Comparison of ENCODE assay signal across 2 cellular contexts in the genomic region with DNA sequence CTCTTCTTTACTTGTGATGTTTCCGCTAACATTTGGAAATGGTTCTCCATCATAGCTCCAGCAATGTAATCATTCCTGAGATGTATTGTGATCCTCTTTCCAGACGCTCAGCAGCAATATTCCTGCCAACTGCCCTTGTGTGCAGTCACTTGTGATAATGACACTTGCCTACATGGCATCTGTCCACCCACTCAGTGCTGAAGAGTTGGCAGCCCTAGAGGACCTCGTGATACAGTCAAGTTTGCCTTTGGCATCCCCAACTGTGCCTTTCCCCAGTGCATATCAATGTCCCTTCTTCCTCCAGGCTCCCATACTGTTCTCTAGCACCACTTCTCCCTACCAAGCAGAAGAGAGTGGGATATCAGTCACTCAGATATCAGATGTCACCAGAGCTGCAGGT.
TF ChIP-seq lines count a peak whose summit lies in the region.

No MANE protein-coding gene starts in this region.

TF ChIP-seq in A549, 52 proteins besides CTCF, POLR2A, EP300 and RAD21 (continued from another document):
- TF ChIP-seq, protein P1, sequence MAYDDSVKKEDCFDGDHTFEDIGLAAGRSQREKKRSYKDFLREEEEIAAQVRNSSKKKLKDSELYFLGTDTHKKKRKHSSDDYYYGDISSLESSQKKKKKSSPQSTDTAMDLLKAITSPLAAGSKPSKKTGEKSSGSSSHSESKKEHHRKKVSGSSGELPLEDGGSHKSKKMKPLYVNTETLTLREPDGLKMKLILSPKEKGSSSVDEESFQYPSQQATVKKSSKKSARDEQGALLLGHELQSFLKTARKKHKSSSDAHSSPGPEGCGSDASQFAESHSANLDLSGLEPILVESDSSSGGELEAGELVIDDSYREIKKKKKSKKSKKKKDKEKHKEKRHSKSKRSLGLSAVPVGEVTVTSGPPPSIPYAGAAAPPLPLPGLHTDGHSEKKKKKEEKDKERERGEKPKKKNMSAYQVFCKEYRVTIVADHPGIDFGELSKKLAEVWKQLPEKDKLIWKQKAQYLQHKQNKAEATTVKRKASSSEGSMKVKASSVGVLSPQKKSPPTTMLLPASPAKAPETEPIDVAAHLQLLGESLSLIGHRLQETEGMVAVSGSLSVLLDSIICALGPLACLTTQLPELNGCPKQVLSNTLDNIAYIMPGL (CRISPR knock-in tag; IDR thresholded peaks at IDR 0.05; ENCODE audit: borderline replicate concordance) = no peak

TF ChIP-seq in HepG2, 621 proteins besides CTCF, POLR2A, EP300 and RAD21 (continued from another document):
- TF ChIP-seq, protein P2, sequence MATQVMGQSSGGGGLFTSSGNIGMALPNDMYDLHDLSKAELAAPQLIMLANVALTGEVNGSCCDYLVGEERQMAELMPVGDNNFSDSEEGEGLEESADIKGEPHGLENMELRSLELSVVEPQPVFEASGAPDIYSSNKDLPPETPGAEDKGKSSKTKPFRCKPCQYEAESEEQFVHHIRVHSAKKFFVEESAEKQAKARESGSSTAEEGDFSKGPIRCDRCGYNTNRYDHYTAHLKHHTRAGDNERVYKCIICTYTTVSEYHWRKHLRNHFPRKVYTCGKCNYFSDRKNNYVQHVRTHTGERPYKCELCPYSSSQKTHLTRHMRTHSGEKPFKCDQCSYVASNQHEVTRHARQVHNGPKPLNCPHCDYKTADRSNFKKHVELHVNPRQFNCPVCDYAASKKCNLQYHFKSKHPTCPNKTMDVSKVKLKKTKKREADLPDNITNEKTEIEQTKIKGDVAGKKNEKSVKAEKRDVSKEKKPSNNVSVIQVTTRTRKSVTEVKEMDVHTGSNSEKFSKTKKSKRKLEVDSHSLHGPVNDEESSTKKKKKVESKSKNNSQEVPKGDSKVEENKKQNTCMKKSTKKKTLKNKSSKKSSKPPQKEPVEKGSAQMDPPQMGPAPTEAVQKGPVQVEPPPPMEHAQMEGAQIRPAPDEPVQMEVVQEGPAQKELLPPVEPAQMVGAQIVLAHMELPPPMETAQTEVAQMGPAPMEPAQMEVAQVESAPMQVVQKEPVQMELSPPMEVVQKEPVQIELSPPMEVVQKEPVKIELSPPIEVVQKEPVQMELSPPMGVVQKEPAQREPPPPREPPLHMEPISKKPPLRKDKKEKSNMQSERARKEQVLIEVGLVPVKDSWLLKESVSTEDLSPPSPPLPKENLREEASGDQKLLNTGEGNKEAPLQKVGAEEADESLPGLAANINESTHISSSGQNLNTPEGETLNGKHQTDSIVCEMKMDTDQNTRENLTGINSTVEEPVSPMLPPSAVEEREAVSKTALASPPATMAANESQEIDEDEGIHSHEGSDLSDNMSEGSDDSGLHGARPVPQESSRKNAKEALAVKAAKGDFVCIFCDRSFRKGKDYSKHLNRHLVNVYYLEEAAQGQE (IDR thresholded peaks at IDR 0.05; ENCODE audit: borderline replicate concordance in 1 of 2, low read depth in 1 of 2, low read length in 2 of 2) = peak in 1 of 2 experiments; percentile 78; a peak in 3 of 4 replicates
- TF ChIP-seq ADNP (CRISPR knock-in tag; IDR thresholded peaks at IDR 0.05) (no peak), JARID2 (CRISPR knock-in tag; IDR thresholded peaks at IDR 0.05; ENCODE audit: insufficient replicate concordance) (no peak), ZNF839 (CRISPR knock-in tag; IDR thresholded peaks at IDR 0.05; ENCODE audit: borderline replicate concordance) (no peak), MIER2 (CRISPR knock-in tag; IDR thresholded peaks at IDR 0.05) (peak; percentile 59; the same call in 1 of the 2 replicates)
- TF ChIP-seq, protein P3, sequence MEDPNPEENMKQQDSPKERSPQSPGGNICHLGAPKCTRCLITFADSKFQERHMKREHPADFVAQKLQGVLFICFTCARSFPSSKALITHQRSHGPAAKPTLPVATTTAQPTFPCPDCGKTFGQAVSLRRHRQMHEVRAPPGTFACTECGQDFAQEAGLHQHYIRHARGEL (CRISPR knock-in tag; IDR thresholded peaks at IDR 0.05) = no peak
